In the genomic region with DNA sequence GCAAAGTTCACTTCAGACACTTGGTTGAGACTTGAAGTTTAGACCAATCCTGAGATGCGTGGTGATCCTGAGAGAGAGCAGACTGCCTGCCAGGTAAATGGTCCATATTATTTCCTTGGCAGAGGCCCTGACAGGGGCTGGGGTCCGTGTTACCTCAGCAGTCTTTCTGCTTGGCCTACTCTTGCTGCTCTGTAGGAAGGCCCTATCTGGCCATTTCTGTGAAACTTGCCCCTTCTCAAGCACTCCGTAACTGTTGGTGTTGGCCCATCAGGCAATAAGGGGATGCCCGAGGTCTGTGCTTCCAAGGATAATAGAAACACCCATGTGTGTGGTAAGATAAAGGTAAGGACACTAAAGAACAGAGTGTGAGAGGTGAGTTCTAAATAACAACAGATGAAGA, we compare ENCODE assay signal across 22 cellular contexts. TPM values are rescaled to one million over a fixed set of nuclear protein-coding genes. Genes with fewer than 3 reads are reported as not detected.
DNase-seq lines count a peak whose midpoint lies in the region; ATAC-seq and TF ChIP-seq lines count a peak whose summit lies in the region.
"Had no signal": no experiment of that assay in that cellular context is flagged by ENCODE, and none has a peak within 500 bp of the region (broad histone marks: within the 10 kb centered on the region; RNA-seq: fewer than 3 reads in every experiment).

No MANE protein-coding gene starts in this region.

- H3K4me2 ChIP-seq in GM23248 (ENCODE audit: unreplicated experiment) = no peak overlapping the region

- no peaks in the 10 kb centered on the region for H3K79me2 ChIP-seq in GM23248 (ENCODE audit: insufficient read depth)

- 92 to 94% methylated on average over 4 of the region's 4 CpGs for WGBS in GM23248 (ENCODE audit: low coverage in 1 of 2, low lambda C conversion rate in 2 of 2, missing lambda C conversion rate in 2 of 2), 2 experiments

- H3K36me3 ChIP-seq in GM23248 (ENCODE audit: low read depth) = peaks cover 50% of the 10 kb centered on the region

- peak; percentile 3 for DNase-seq in AG20443 (ENCODE audit: low spot score)
- DNase-seq in GM23248 = no peak
- peak; percentile 8 for DNase-seq in mucosa of gallbladder (ENCODE audit: low spot score)
- peak; percentile 65 for DNase-seq in osteocyte (ENCODE audit: extremely low spot score, unreplicated experiment)
- no peak for DNase-seq in central memory CD4-positive, alpha-beta T cell
- DNase-seq in mesenteric fat pad (ENCODE audit: low spot score) = no peak
- DNase-seq: 8988T; C1 segment of cervical spinal cord; CD4-positive, CD25-positive, alpha-beta regulatory T cell; CD8-positive, alpha-beta memory T cell; COR-L47; DMS 273 treated with DMSO at 0.1 percent for 48 hours; DMS53; DND-41; EL had no signal

- no peak overlapping the region for H3K4me3 ChIP-seq in GM23248
- H3K4me3 ChIP-seq: HAP-1 had no signal

- no peaks in the 10 kb centered on the region for H3K9me3 ChIP-seq in GM23248 (ENCODE audit: low read depth)
- H3K9me3 ChIP-seq: HAP-1 had no signal

- peaks cover 6% of the 10 kb centered on the region; the same call in 1 of the 2 replicates for H3K4me1 ChIP-seq in GM23248 (ENCODE audit: insufficient read depth)
- H3K4me1 ChIP-seq: HAP-1 had no signal

- H3K27me3 ChIP-seq in GM23248 (replicated peaks; ENCODE audit: insufficient read depth) = no peaks in the 10 kb centered on the region

- H3K9ac ChIP-seq in GM23248 = no peak overlapping the region

- no peak for ATAC-seq in HG03354 (IDR thresholded peaks at IDR 0.05; ENCODE audit: poor library complexity, severe bottlenecking, unreplicated experiment)

- in situ Hi-C loops in GM23248 (cut with MboI) = loop anchor here (10.0 kb wide), 1 partner anchor 147 kb away; no protein-coding TSS in a partner anchor

- H3K4me1 Mint-ChIP-seq in osteocyte (ENCODE audit: unreplicated experiment) = peaks cover 5% of the 10 kb centered on the region
- H3K4me1 Mint-ChIP-seq: B cell; CD4-positive, CD25-positive, alpha-beta regulatory T cell; CD8-positive, alpha-beta memory T cell had no signal

- H3K36me3 Mint-ChIP-seq in osteocyte (ENCODE audit: unreplicated experiment) = peaks cover 23% of the 10 kb centered on the region

- 0 out of 2 replicates have a peak overlapping the region, but pooled peaks have one; percentile 47 for H3K27ac ChIP-seq in GM23248
- H3K27ac ChIP-seq: HL-60 had no signal

- H3K9me3 Mint-ChIP-seq in osteocyte (ENCODE audit: unreplicated experiment) = no peaks in the 10 kb centered on the region
- H3K9me3 Mint-ChIP-seq: CD4-positive, CD25-positive, alpha-beta regulatory T cell; CD8-positive, alpha-beta memory T cell had no signal

- no peaks in the 10 kb centered on the region for H4K20me1 ChIP-seq in GM23248 (ENCODE audit: insufficient read depth)

- no peaks in the 10 kb centered on the region for H3K27me3 Mint-ChIP-seq in osteocyte (ENCODE audit: unreplicated experiment)
- H3K27me3 Mint-ChIP-seq: B cell; CD4-positive, CD25-positive, alpha-beta regulatory T cell; CD8-positive, alpha-beta memory T cell had no signal

- peaks cover 75% of the 10 kb centered on the region for H3F3A ChIP-seq in GM23248 (ENCODE audit: insufficient read depth)

- TF ChIP-seq CTCF in osteocyte (IDR thresholded peaks at IDR 0.05) = no peak

- no peaks in the 10 kb centered on the region for H3K9me2 ChIP-seq in GM23248 (ENCODE audit: insufficient read depth)

- H3K4me3 Mint-ChIP-seq in osteocyte (ENCODE audit: unreplicated experiment) = no peak overlapping the region
- H3K4me3 Mint-ChIP-seq: B cell; CD4-positive, CD25-positive, alpha-beta regulatory T cell; CD8-positive, alpha-beta memory T cell had no signal

- H2AFZ ChIP-seq in GM23248 = no peak overlapping the region

- H3K27ac Mint-ChIP-seq in osteocyte (ENCODE audit: unreplicated experiment) = no peak overlapping the region

RNA-seq across cellular contexts. Expression of a gene that starts 20.0 kb away (rescaled TPM):
- 496 and 507 TPM in 2 replicates for total RNA-seq in GM23248 (2014; rRNA removed; shearing (Covaris generic))
- polyA plus RNA-seq in GM23248 (2016; fragmentation: Nextera tagmentation; extraction: Ambion mirVana) = 319 and 320 TPM in 2 replicates
- 4.9 TPM for total RNA-seq in mucosa of gallbladder
- 2.1 and 2.9 TPM in 2 replicates for total RNA-seq in osteocyte
- 39.6 TPM for total RNA-seq in mesenteric fat pad
- total RNA-seq: A673; B cell; CD4-positive, CD25-positive, alpha-beta regulatory T cell; CD8-positive, alpha-beta memory T cell; G401; HT1080 had no signal

Comparison
In these comparisons a context has a peak if more than half of its experiments do, and no peak if none do; other contexts are left out.
1. DNase-seq: peak in AG20443 (single experiment), mucosa of gallbladder (single experiment) and osteocyte (single experiment); none in GM23248 (single experiment), central memory CD4-positive, alpha-beta T cell (single experiment) and mesenteric fat pad (single experiment).
2. RNA of a gene that starts 20.0 kb away (total RNA-seq): 496 to 507 TPM in GM23248; 39.6 TPM in mesenteric fat pad (single experiment), 4.9 TPM in mucosa of gallbladder (single experiment) and 2.1 to 2.9 TPM in osteocyte; every median in the first group is over 10 times any median in the second.